ENCODE assay signal across 8 cellular contexts in the genomic region with DNA sequence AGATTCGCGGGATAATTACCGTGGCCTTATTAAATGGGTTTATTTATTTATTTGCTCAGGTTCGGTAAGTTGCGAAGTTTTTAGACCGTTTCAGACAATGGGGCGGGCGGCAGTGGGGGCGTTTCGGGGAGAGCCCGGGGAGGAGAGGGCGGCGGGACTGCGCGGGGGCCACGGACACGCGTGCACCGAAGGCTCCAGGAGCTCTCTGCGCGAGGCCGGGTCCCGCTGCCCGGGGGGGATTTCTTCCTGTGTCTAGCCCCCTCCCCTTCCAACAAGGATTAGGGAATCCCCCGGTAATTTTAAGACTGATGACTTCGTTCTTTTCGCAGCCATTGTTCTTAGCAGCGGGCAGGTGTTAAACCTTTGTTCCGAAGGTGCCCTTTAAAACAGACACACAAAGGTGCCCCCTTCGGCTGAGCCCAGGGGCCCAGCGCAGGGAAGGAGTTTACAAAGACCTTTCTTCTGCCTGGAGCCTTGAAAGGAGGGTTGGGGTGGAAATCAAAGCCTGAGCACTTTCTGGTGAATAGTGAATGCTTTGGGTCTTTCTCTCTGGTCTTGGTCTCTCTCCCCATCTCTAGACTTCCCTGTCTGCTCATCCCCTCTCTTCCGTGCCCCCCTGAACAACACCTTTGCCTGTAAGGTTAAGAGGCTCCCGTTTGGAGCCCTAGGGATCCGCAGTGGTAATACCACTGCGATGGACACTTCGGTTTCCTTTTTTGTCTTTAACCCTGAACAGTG. TPM values are rescaled to one million over a fixed set of nuclear protein-coding genes. Genes with fewer than 3 reads are reported as not detected.
DNase-seq lines count a peak whose midpoint lies in the region; ATAC-seq, FAIRE-seq and TF ChIP-seq lines count a peak whose summit lies in the region.

No MANE protein-coding gene starts in this region.

- H3K9me3 Mint-ChIP-seq in glutamatergic neuron (ENCODE audit: unreplicated experiment): peaks cover 24% of the 10 kb centered on the region

- H3K4me3 ChIP-seq in AG04450 (ENCODE audit: low read depth, low read length) (peak overlapping the region; percentile 87), skeletal muscle cell (ENCODE audit: low read depth, low read length) (peak overlapping the region; percentile 90)

- no peaks in the 10 kb centered on the region for H3K27me3 ChIP-seq in AG04450 (ENCODE audit: control insufficient read depth, insufficient read depth, low read length)

- POLR2A ChIA-PET in AG04450 (lab: Yijun Ruan, JAX): interaction anchor here (0.6 kb wide), 1 partner anchor 287 kb away, joined by 3 read pairs; no protein-coding TSS in a partner anchor

- H3K27ac ChIP-seq in AG04450 (ENCODE audit: low read depth, low read length): peak overlapping the region; percentile 35

- CTCF ChIA-PET in AG04450 (lab: Charles Lee): interaction anchor here (0.6 to 4.2 kb wide), 3 partner anchors 10 to 213 kb away, joined by 3 to 30 read pairs (median 5); no protein-coding TSS in a partner anchor

- no peak for FAIRE-seq in GM19239 (lab: Jason Lieb, UNC)

- TF ChIP-seq CTCF in AG04450 (IDR thresholded peaks at IDR 0.05; ENCODE audit: low read depth, low read length) (peak; percentile 23; the same call in 1 of the 2 replicates), glutamatergic neuron (IDR thresholded peaks at IDR 0.05; ENCODE audit: partially characterized antibody, unreplicated experiment) (no peak)

- peaks cover 8% of the 10 kb centered on the region; the same call in 1 of the 2 replicates for H3K9me3 ChIP-seq in AG04450 (ENCODE audit: control insufficient read depth, insufficient read depth, low read length)

- peaks cover 30% of the 10 kb centered on the region for H3K4me1 Mint-ChIP-seq in glutamatergic neuron (ENCODE audit: low read depth, unreplicated experiment)

- DNase-seq in AG04450 (ENCODE audit: low read depth, low spot score) (no peak), M059J (ENCODE audit: low read depth) (peak; percentile 38), activated T-helper 1 cell treated with Interleukin-2 at 50 U/mL for 16 hours (ENCODE audit: low read depth) (peak; percentile 15), glutamatergic neuron (no peak), skeletal muscle cell (ENCODE audit: low read depth) (no peak), GM19239 (ENCODE audit: insufficient read length, low spot score) (no peak), HK-2 (ENCODE audit: unreplicated experiment) (no peak)

- H3K27me3 Mint-ChIP-seq in glutamatergic neuron (ENCODE audit: unreplicated experiment): peaks cover 20% of the 10 kb centered on the region

- peak overlapping the region; percentile 100 for H3K27ac Mint-ChIP-seq in glutamatergic neuron (ENCODE audit: unreplicated experiment)

- no peak for ATAC-seq in GM19035 (IDR thresholded peaks at IDR 0.05; ENCODE audit: unreplicated experiment)

- H3K36me3 Mint-ChIP-seq in glutamatergic neuron (ENCODE audit: unreplicated experiment): peaks cover 9% of the 10 kb centered on the region

- H3K4me3 Mint-ChIP-seq in glutamatergic neuron (ENCODE audit: unreplicated experiment): peak overlapping the region; percentile 98

RNA-seq across cellular contexts. Expression of gene TRIB2, which starts 2.1 kb away (rescaled TPM):
- 12.2 and 13.0 TPM in 2 replicates for polyA plus RNA-seq in AG04450 (2011; rRNA removed)
- polyA minus RNA-seq in AG04450 (2011; rRNA and poly(A)+ RNA removed): 17.6 and 20.9 TPM in 2 replicates
- total RNA-seq in M059J (2014; rRNA removed; shearing (Covaris generic)): 22.3 and 25.2 TPM in 2 replicates
- 131 TPM for total RNA-seq in glutamatergic neuron (ENCODE audit: unreplicated experiment)

Comparison
In these comparisons a context has a peak if more than half of its experiments do, and no peak if none do; other contexts are left out.
1. DNase-seq: peak in M059J (single experiment) and activated T-helper 1 cell treated with Interleukin-2 at 50 U/mL for 16 hours (single experiment); none in AG04450 (single experiment), glutamatergic neuron (single experiment), skeletal muscle cell (single experiment), GM19239 (single experiment) and HK-2 (single experiment).